16 cellular contexts compared by ENCODE assay signal in genomic region chr3:127865941-127866340, GRCh38. TPM values are rescaled to one million over a fixed set of nuclear protein-coding genes. Genes with fewer than 3 reads are reported as not detected.
DNase-seq lines count a peak whose midpoint lies in the region; ATAC-seq and TF ChIP-seq lines count a peak whose summit lies in the region.
"Had no signal": no experiment of that assay in that cellular context is flagged by ENCODE, and none has a peak within 500 bp of the region (broad histone marks: within the 10 kb centered on the region; RNA-seq: fewer than 3 reads in every experiment).

No MANE protein-coding gene starts in this region.

- TF ChIP-seq CTCF in kidney epithelial cell (IDR thresholded peaks at IDR 0.05; ENCODE audit: insufficient read depth, low read length, poor library complexity, severe bottlenecking) (peak; percentile 7), omental fat pad (IDR thresholded peaks at IDR 0.05) (no peak)

- DNase-seq in AG20443 (ENCODE audit: low spot score) (peak; percentile 35), HK-2 (ENCODE audit: unreplicated experiment) (peak; percentile 33), astrocyte of the hippocampus (ENCODE audit: low read depth, low spot score) (peak; percentile 65), kidney epithelial cell (ENCODE audit: low read depth) (no peak), posterior cingulate gyrus (no peak), CD1c-positive myeloid dendritic cell (ENCODE audit: extremely low spot score) (no peak), omental fat pad (ENCODE audit: low spot score) (no peak)
- DNase-seq: activated CD8-positive, alpha-beta memory T cell treated with anti-CD3 and anti-CD28 coated beads, Interleukin-2, amount 50 U/mL, for 4 hours; Calu3; NCI-H2171; T1000 had no signal

- no peaks in the 10 kb centered on the region for H3K27me3 ChIP-seq in kidney epithelial cell (ENCODE audit: control insufficient read depth, insufficient read depth, low read length)

- H3K36me3 ChIP-seq in kidney epithelial cell (ENCODE audit: control insufficient read depth, insufficient read depth, low read length): no peaks in the 10 kb centered on the region

- ATAC-seq in omental fat pad (ENCODE audit: low FRiP score) (no peak), GM19324 (IDR thresholded peaks at IDR 0.05; ENCODE audit: low FRiP score, unreplicated experiment) (no peak)
- ATAC-seq: esophagus mucosa, GM12878 had no signal

- intact Hi-C loops in posterior cingulate gyrus (cut with DNase I): no loop called here

- no peak overlapping the region for H3K4me3 ChIP-seq in kidney epithelial cell (ENCODE audit: low read depth, low read length)
- H3K4me3 ChIP-seq: GM12878 had no signal

RNA-seq across cellular contexts. Expression of gene MGLL, which starts 43.6 kb away (rescaled TPM):
- 71.8 and 76.3 TPM in 2 replicates for total RNA-seq in kidney epithelial cell
- 100 to 1,000 TPM in 1 of 4 donors, 10 to 100 TPM in 3; 58.9 to 129 (median 96.3) TPM for total RNA-seq in omental fat pad

RNA-seq across cellular contexts. Expression of gene KBTBD12, which starts 49.1 kb away (rescaled TPM):
- total RNA-seq in kidney epithelial cell (0.08 and 0.41 TPM in 2 replicates), omental fat pad (1 to 10 TPM in 1 of 4 donors, under 1 TPM in 3; 0.48 to 1.9 (median 0.60) TPM)
- total RNA-seq: esophagus mucosa, GM12878, neural crest cell, OCI-LY7 had no signal

Comparison
In these comparisons a context has a peak if more than half of its experiments do, and no peak if none do; other contexts are left out.
1. DNase-seq: peak in AG20443 (single experiment), HK-2 (single experiment) and astrocyte of the hippocampus (single experiment); none in kidney epithelial cell (single experiment), posterior cingulate gyrus (0 of 10), CD1c-positive myeloid dendritic cell (single experiment) and omental fat pad (single experiment).